In the genomic region with DNA sequence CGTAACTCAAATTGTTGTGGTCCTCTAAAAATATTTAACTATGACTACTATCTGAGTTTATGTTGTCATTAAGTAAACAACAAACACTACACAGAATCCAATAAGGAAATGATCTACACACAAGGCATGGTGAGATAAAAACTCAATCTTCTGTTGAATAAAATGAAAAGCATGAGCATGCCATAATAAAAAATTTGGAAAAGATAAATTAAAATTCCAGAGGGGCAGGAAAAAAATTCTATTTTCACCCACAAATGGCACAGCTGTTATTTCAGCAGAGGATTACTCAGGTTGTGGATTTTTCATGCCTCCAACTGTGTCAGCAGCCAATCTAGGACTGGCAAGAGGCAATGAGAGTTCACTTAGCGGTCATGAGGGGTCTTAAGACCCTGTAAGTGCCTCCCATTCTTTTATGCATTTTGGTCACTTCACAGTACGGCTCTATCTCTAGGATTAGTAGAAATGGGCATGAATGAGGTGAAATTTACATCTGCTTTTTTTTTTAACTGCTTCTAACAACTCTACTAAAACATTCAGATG, we compare ENCODE assay signal across 1 cellular context.
TF ChIP-seq lines count a peak whose summit lies in the region.

No MANE protein-coding gene starts in this region.

TF ChIP-seq in IMR-90, 13 proteins besides CTCF, POLR2A, EP300 and RAD21 (continued from another document):
- TF ChIP-seq, protein P1, sequence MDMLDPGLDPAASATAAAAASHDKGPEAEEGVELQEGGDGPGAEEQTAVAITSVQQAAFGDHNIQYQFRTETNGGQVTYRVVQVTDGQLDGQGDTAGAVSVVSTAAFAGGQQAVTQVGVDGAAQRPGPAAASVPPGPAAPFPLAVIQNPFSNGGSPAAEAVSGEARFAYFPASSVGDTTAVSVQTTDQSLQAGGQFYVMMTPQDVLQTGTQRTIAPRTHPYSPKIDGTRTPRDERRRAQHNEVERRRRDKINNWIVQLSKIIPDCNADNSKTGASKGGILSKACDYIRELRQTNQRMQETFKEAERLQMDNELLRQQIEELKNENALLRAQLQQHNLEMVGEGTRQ (IDR thresholded peaks at IDR 0.05; ENCODE audit: low read depth, low read length), result no peak
- no peak for TF ChIP-seq NFE2L2 (IDR thresholded peaks at IDR 0.05; ENCODE audit: low read depth, low read length)
